32 cellular contexts compared by ENCODE assay signal in the genomic region with DNA sequence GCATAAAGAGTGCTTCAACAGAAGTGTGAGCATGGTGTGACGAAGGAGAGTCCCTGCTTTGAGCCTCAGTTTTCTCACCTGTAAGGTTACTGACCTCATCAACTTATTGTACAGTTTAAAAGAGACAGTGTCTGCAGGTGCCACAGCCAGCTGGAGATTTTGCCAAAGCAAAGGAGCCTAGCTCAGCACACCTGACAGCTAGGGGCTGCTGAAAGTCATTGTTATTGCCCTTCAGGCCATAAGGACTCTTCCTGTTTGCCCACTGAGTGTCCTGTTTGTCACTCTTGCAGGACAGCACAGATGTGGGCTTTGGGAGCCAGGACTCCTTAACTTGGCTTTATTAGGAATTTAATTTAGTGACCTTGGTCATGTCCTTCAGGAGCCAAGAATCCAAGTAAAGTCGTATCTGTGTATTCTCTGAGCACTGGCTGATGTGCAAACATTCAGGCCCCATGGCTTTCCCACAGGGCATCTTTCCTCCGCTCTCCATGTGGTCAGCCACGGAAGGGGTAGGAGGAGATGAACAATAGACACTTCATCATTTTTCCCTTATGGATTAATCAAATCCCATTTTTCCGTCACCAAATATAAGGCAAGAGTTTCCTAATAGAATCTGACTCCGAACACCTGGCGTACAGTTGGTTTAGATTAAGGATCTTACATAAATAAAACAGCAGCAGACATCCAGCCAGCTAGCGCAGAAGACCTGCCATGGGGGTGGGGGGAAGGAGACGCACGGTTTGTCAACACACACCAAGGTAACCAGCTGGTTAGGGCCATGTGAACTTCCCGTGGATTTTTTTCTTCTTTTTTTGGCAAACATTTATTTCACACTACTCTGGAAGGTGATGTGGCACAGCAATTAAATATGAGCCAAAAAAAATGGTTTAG. TPM values are rescaled to one million over a fixed set of nuclear protein-coding genes. Genes with fewer than 3 reads are reported as not detected.
A peak's percentile ranks its signal among the peaks of the same experiment; 100 is the strongest.
DNase-seq lines count a peak whose midpoint lies in the region; ATAC-seq, FAIRE-seq and TF ChIP-seq lines count a peak whose summit lies in the region.
"Had no signal": no experiment of that assay in that cellular context is flagged by ENCODE, and none has a peak within 500 bp of the region (broad histone marks: within the 10 kb centered on the region; RNA-seq: fewer than 3 reads in every experiment).

No MANE protein-coding gene starts in this region.

- no peak for FAIRE-seq in kidney (lab: Jason Lieb, UNC)
- FAIRE-seq: GM18507, H54 had no signal

- peak; percentile 23 for DNase-seq in DMS153 (lab: John Stamatoyannopoulos, UW)
- no peak for DNase-seq in DMS153 treated with DMSO at 0.1 percent for 48 hours (lab: John Stamatoyannopoulos, UW; ENCODE audit: unreplicated experiment)
- DNase-seq in cardiac septum (ENCODE audit: low spot score): peak; percentile 10
- no peak for DNase-seq in heart left ventricle
- peak; percentile 77 to 80 for DNase-seq in SHP77 (lab: John Stamatoyannopoulos, UW)
- DNase-seq in kidney: no peak
- no peak for DNase-seq in GM20000 (ENCODE audit: low spot score)
- DNase-seq in GM13977 (ENCODE audit: low spot score): no peak
- DNase-seq: 8988T; activated CD4-positive, alpha-beta memory T cell treated with anti-CD3 and anti-CD28 coated beads, Interleukin-2, amount 10 ng/mL, durations not matched to agents 7 days and 5 days; activated CD4-positive, alpha-beta T cell treated with anti-CD3 and anti-CD28 coated beads for 1 hour; activated CD8-positive, alpha-beta memory T cell treated with anti-CD3 and anti-CD28 coated beads, Interleukin-2, amount 50 U/mL, for 4 hours; activated naive CD4-positive, alpha-beta T cell treated with anti-CD3 and anti-CD28 coated beads for 36 hours; Calu3; EL; erythroblast; glutamatergic neuron; left lung; mesendoderm; NCI-H1092; NCI-H526 treated with DMSO at 0.1 percent for 48 hours; ovary; stimulated activated naive B cell treated with anti-CD40 and anti-IgM and Interleukin-4, amounts not matched to agents 10 μg/mL and 1 μg/mL and 100 μg/mL, for 72 hours; upper lobe of right lung had no signal

- H3K27me3 ChIP-seq in heart left ventricle: peaks cover 0 to 3% (median 0%) of the 10 kb centered on the region in 9 donors
- H3K27me3 ChIP-seq: left lung, ovary, upper lobe of right lung had no signal

- no peak for TF ChIP-seq POLR2A in heart left ventricle (IDR thresholded peaks at IDR 0.05)

- in situ Hi-C loops in GM13977 (cut with MboI; ENCODE audit: low pct_unique_long_range_greater_than_20kb, low sequenced_read_pairs, unreplicated experiment): no loop called here

- peaks cover 0 to 7% (median 0%) of the 10 kb centered on the region in 12 donors for H3K9me3 ChIP-seq in heart left ventricle
- no peaks in the 10 kb centered on the region for H3K9me3 ChIP-seq in kidney (ENCODE audit: control insufficient read depth in 1 of 2, low read length in 2 of 2)
- H3K9me3 ChIP-seq: left lung, ovary, upper lobe of right lung had no signal

- TF ChIP-seq CTCF in heart left ventricle (IDR thresholded peaks at IDR 0.05): no peak
- TF ChIP-seq CTCF in kidney (IDR thresholded peaks at IDR 0.05; ENCODE audit: borderline replicate concordance, extremely low read depth, insufficient read depth): no peak
- TF ChIP-seq CTCF in GM20000 (IDR thresholded peaks at IDR 0.05; ENCODE audit: extremely low read depth, missing control alignments): no peak
- TF ChIP-seq CTCF in GM13977 (IDR thresholded peaks at IDR 0.05; ENCODE audit: extremely low read depth, insufficient read depth, missing control alignments): no peak

- H3K4me3 ChIP-seq in heart left ventricle (no peak overlapping the region), kidney (ENCODE audit: low read length in 2 of 2) (no peak overlapping the region)
- H3K4me3 ChIP-seq: left lung, ovary, skin epidermis, upper lobe of right lung had no signal

- H3K27ac ChIP-seq in heart left ventricle: no peak overlapping the region
- no peak overlapping the region for H3K27ac ChIP-seq in kidney (ENCODE audit: low read depth in 2 of 2, low read length in 2 of 2)
- H3K27ac ChIP-seq: left lung, ovary, skin epidermis, upper lobe of right lung had no signal

- no peak for ATAC-seq in heart left ventricle
- ATAC-seq: left lung; stimulated activated naive B cell treated with anti-CD40 and anti-IgM and Interleukin-4, amounts not matched to agents 10 μg/mL and 1 μg/mL and 100 μg/mL, for 72 hours had no signal

- H3K36me3 ChIP-seq in heart left ventricle (no peaks in the 10 kb centered on the region), kidney (ENCODE audit: control insufficient read depth in 1 of 2, insufficient read depth in 2 of 2, low read length in 2 of 2) (no peaks in the 10 kb centered on the region)
- H3K36me3 ChIP-seq: left lung, ovary, upper lobe of right lung had no signal

- H3K9ac ChIP-seq in kidney (ENCODE audit: low read length in 2 of 2): no peak overlapping the region

- 81 to 88% (median 85%) methylated on average over 11 of the region's 11 CpGs for WGBS in heart left ventricle, 4 donors

- intact Hi-C loops in cardiac septum (cut with DNase I): no loop called here
- intact Hi-C loops in heart left ventricle (cut with DNase I): no loop called here
- intact Hi-C loops in kidney (cut with DNase I): no loop called here

- H3K4me1 ChIP-seq in heart left ventricle (no peaks in the 10 kb centered on the region), kidney (ENCODE audit: control insufficient read depth in 1 of 2, insufficient read depth in 1 of 2, low read depth in 1 of 2, low read length in 2 of 2) (no peaks in the 10 kb centered on the region)
- H3K4me1 ChIP-seq: left lung, upper lobe of right lung had no signal

RNA-seq across cellular contexts. Expression of gene KANK4, which starts 43.1 kb away (rescaled TPM):
- 0.16 TPM for total RNA-seq in cardiac septum
- 1 to 10 TPM in 2 of 9 donors, under 1 TPM in 6, not detected in 1; 0.05 to 4.3 (median 0.18) TPM for total RNA-seq in heart left ventricle
- polyA plus RNA-seq in heart left ventricle: under 1 TPM; 0.08 TPM
- total RNA-seq in kidney: 0.50 TPM
- polyA plus RNA-seq in kidney (ENCODE audit: insufficient read depth, low read depth, low replicate concordance): 0.28 TPM
- total RNA-seq: activated CD4-positive, alpha-beta memory T cell treated with anti-CD3 and anti-CD28 coated beads, Interleukin-2, amount 10 ng/mL, durations not matched to agents 7 days and 5 days; activated naive CD4-positive, alpha-beta T cell treated with anti-CD3 and anti-CD28 coated beads for 36 hours; Calu3; HT1080; OCI-LY7; renal cortical epithelial cell; T-helper 2 cell treated with Interferon-gamma antibody and Interleukin-4, amounts not matched to agents 100 ng/mL and 5 ng/mL, for 36 hours had no signal
- polyA plus RNA-seq: CD14-positive monocyte had no signal

Comparison
In these comparisons a context has a peak if more than half of its experiments do, and no peak if none do; other contexts are left out.
1. DNase-seq: peak in DMS153 (single experiment), cardiac septum (single experiment) and SHP77 (2 of 2); none in DMS153 treated with DMSO at 0.1 percent for 48 hours (single experiment), heart left ventricle (0 of 5), kidney (single experiment), GM20000 (single experiment) and GM13977 (single experiment).